In the genomic region with DNA sequence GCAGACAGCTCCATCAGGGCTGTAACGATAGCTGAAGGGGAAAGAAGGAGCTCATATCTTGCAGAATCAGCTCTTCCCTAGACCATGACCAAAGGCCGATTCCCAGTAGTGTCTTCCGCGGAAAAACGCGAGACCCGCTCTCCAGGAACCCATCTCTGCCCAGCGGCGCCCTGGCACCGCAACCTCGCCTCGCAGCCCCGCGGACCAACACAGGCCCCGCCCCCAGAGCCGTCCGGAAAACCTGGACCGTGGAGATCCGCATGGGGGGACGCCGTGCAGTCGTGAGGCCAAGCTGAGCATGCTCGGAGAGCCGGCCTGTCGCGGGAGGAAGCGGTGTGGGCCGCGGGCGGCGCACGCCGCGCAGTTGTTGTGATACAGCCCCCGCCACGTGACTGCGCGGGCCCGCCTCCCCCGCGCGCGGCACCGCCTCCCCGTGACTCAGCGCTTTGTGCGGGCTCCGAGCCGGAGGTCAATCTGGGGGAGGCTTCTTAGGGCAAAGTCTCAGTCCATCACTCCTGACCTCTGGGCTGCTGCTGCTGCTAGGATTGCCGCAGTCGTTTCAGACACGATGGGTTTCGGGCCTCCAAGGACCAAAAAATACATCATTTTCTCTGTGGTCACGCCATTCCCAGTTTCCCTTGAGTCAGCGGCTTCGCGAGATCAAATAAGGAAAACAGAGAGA, we compare ENCODE assay signal across 1 cellular context.
TF ChIP-seq lines count a peak whose summit lies in the region.

No MANE protein-coding gene starts in this region.

TF ChIP-seq in K562, 482 proteins besides CTCF, POLR2A, EP300 and RAD21 (continued from another document and continues in another):
- no peak for TF ChIP-seq ZNF23 (CRISPR knock-in tag; IDR thresholded peaks at IDR 0.05)
- no peak for TF ChIP-seq STAT5A (IDR thresholded peaks at IDR 0.05; ENCODE audit: borderline replicate concordance, low read length)
- no peak for TF ChIP-seq ZNF707 (CRISPR knock-in tag; conservative IDR thresholded peaks at IDR 0.05)
- no peak for TF ChIP-seq ZNF165 (CRISPR knock-in tag; IDR thresholded peaks at IDR 0.05; ENCODE audit: borderline replicate concordance)
- no peak for TF ChIP-seq TAF1 (IDR thresholded peaks at IDR 0.05; ENCODE audit: control insufficient read depth, extremely low read depth, insufficient read depth, low read length, severe bottlenecking)
- no peak for TF ChIP-seq NFATC3 (IDR thresholded peaks at IDR 0.05)
- TF ChIP-seq C11orf30 (IDR thresholded peaks at IDR 0.05; ENCODE audit: low read depth): peak; percentile 97
- no peak for TF ChIP-seq ZNF124 (CRISPR knock-in tag; IDR thresholded peaks at IDR 0.05)
- TF ChIP-seq ZNF324 (CRISPR knock-in tag; IDR thresholded peaks at IDR 0.05): no peak
- no peak for TF ChIP-seq MCM2 (IDR thresholded peaks at IDR 0.05; ENCODE audit: low read depth)
- TF ChIP-seq ZNF217 (CRISPR knock-in tag; IDR thresholded peaks at IDR 0.05): no peak
- TF ChIP-seq ID3 (CRISPR knock-in tag; IDR thresholded peaks at IDR 0.05): no peak
- peak; percentile 39; the same call in 1 of the 2 replicates for TF ChIP-seq ID3 (tag; IDR thresholded peaks at IDR 0.05)
- TF ChIP-seq KDM5B (IDR thresholded peaks at IDR 0.05; ENCODE audit: insufficient replicate concordance, low read depth, low read length): no peak
- peak; percentile 98 for TF ChIP-seq CXXC5 (CRISPR knock-in tag; IDR thresholded peaks at IDR 0.05)
- peak; percentile 66 for TF ChIP-seq SMAD1 (IDR thresholded peaks at IDR 0.05; ENCODE audit: low read depth, low read length, partially characterized antibody)
- TF ChIP-seq, protein P1, sequence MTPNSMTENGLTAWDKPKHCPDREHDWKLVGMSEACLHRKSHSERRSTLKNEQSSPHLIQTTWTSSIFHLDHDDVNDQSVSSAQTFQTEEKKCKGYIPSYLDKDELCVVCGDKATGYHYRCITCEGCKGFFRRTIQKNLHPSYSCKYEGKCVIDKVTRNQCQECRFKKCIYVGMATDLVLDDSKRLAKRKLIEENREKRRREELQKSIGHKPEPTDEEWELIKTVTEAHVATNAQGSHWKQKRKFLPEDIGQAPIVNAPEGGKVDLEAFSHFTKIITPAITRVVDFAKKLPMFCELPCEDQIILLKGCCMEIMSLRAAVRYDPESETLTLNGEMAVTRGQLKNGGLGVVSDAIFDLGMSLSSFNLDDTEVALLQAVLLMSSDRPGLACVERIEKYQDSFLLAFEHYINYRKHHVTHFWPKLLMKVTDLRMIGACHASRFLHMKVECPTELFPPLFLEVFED (CRISPR knock-in tag; conservative IDR thresholded peaks at IDR 0.05): no peak
- peak; percentile 100 for TF ChIP-seq USF1 (CRISPR knock-in tag; IDR thresholded peaks at IDR 0.05)
- TF ChIP-seq HES1 (IDR thresholded peaks at IDR 0.05; ENCODE audit: low read depth): peak; percentile 94
- peak; percentile 58 for TF ChIP-seq RBM25 (IDR thresholded peaks at IDR 0.05; ENCODE audit: low read depth, low read length, severe bottlenecking)
- TF ChIP-seq, protein P2, sequence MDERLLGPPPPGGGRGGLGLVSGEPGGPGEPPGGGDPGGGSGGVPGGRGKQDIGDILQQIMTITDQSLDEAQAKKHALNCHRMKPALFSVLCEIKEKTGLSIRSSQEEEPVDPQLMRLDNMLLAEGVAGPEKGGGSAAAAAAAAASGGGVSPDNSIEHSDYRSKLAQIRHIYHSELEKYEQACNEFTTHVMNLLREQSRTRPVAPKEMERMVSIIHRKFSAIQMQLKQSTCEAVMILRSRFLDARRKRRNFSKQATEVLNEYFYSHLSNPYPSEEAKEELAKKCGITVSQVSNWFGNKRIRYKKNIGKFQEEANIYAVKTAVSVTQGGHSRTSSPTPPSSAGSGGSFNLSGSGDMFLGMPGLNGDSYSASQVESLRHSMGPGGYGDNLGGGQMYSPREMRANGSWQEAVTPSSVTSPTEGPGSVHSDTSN (CRISPR knock-in tag; IDR thresholded peaks at IDR 0.05; ENCODE audit: low read depth): no peak
- TF ChIP-seq, protein P2 (tag; conservative IDR thresholded peaks at IDR 0.05; ENCODE audit: low read depth): no peak
- TF ChIP-seq, protein P3, sequence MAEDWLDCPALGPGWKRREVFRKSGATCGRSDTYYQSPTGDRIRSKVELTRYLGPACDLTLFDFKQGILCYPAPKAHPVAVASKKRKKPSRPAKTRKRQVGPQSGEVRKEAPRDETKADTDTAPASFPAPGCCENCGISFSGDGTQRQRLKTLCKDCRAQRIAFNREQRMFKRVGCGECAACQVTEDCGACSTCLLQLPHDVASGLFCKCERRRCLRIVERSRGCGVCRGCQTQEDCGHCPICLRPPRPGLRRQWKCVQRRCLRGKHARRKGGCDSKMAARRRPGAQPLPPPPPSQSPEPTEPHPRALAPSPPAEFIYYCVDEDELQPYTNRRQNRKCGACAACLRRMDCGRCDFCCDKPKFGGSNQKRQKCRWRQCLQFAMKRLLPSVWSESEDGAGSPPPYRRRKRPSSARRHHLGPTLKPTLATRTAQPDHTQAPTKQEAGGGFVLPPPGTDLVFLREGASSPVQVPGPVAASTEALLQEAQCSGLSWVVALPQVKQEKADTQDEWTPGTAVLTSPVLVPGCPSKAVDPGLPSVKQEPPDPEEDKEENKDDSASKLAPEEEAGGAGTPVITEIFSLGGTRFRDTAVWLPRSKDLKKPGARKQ (CRISPR knock-in tag; IDR thresholded peaks at IDR 0.05): no peak
- no peak for TF ChIP-seq ZNF717 (CRISPR knock-in tag; IDR thresholded peaks at IDR 0.05)
- no peak for TF ChIP-seq SIRT6 (IDR thresholded peaks at IDR 0.05; ENCODE audit: low read depth, low read length)
- no peak for TF ChIP-seq SRSF9 (IDR thresholded peaks at IDR 0.05; ENCODE audit: borderline replicate concordance, low read depth, low read length)
- no peak for TF ChIP-seq ZNF507 (tag; conservative IDR thresholded peaks at IDR 0.05)
- no peak for TF ChIP-seq ZNF75A (CRISPR knock-in tag; IDR thresholded peaks at IDR 0.05)
- TF ChIP-seq ESRRA (IDR thresholded peaks at IDR 0.05; ENCODE audit: borderline replicate concordance, low read depth): peak; percentile 89
- no peak for TF ChIP-seq POLR3G (IDR thresholded peaks at IDR 0.05; ENCODE audit: extremely low read depth, insufficient read length, insufficient replicate concordance)
- TF ChIP-seq MIER1 (IDR thresholded peaks at IDR 0.05; ENCODE audit: low read depth): peak; percentile 23; the same call in 1 of the 2 replicates
- TF ChIP-seq BCL6 (CRISPR knock-in tag; IDR thresholded peaks at IDR 0.05): no peak
- TF ChIP-seq, protein P4, sequence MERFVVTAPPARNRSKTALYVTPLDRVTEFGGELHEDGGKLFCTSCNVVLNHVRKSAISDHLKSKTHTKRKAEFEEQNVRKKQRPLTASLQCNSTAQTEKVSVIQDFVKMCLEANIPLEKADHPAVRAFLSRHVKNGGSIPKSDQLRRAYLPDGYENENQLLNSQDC (CRISPR knock-in tag; IDR thresholded peaks at IDR 0.05): no peak
- TF ChIP-seq HSF4 (CRISPR knock-in tag; IDR thresholded peaks at IDR 0.05; ENCODE audit: borderline replicate concordance): no peak
- no peak for TF ChIP-seq KAT7 (CRISPR knock-in tag; IDR thresholded peaks at IDR 0.05; ENCODE audit: borderline replicate concordance)
- no peak for TF ChIP-seq POLR2B (IDR thresholded peaks at IDR 0.05; ENCODE audit: low read depth, partially characterized antibody)
- TF ChIP-seq, protein P5, sequence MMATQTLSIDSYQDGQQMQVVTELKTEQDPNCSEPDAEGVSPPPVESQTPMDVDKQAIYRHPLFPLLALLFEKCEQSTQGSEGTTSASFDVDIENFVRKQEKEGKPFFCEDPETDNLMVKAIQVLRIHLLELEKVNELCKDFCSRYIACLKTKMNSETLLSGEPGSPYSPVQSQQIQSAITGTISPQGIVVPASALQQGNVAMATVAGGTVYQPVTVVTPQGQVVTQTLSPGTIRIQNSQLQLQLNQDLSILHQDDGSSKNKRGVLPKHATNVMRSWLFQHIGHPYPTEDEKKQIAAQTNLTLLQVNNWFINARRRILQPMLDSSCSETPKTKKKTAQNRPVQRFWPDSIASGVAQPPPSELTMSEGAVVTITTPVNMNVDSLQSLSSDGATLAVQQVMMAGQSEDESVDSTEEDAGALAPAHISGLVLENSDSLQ (IDR thresholded peaks at IDR 0.05): peak; percentile 63
- no peak for TF ChIP-seq MECOM (CRISPR knock-in tag; IDR thresholded peaks at IDR 0.05)
- TF ChIP-seq PTTG1 (tag; IDR thresholded peaks at IDR 0.05; ENCODE audit: low read depth): no peak
- TF ChIP-seq NBN (IDR thresholded peaks at IDR 0.05; ENCODE audit: low read depth): no peak
- TF ChIP-seq CBX8 (IDR thresholded peaks at IDR 0.05; ENCODE audit: borderline replicate concordance, extremely low read depth, low read depth, low read length, poor library complexity, severe bottlenecking): no peak
- TF ChIP-seq, protein P6, sequence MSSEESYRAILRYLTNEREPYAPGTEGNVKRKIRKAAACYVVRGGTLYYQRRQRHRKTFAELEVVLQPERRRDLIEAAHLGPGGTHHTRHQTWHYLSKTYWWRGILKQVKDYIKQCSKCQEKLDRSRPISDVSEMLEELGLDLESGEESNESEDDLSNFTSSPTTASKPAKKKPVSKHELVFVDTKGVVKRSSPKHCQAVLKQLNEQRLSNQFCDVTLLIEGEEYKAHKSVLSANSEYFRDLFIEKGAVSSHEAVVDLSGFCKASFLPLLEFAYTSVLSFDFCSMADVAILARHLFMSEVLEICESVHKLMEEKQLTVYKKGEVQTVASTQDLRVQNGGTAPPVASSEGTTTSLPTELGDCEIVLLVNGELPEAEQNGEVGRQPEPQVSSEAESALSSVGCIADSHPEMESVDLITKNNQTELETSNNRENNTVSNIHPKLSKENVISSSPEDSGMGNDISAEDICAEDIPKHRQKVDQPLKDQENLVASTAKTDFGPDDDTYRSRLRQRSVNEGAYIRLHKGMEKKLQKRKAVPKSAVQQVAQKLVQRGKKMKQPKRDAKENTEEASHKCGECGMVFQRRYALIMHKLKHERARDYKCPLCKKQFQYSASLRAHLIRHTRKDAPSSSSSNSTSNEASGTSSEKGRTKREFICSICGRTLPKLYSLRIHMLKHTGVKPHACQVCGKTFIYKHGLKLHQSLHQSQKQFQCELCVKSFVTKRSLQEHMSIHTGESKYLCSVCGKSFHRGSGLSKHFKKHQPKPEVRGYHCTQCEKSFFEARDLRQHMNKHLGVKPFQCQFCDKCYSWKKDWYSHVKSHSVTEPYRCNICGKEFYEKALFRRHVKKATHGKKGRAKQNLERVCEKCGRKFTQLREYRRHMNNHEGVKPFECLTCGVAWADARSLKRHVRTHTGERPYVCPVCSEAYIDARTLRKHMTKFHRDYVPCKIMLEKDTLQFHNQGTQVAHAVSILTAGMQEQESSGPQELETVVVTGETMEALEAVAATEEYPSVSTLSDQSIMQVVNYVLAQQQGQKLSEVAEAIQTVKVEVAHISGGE (CRISPR knock-in tag; IDR thresholded peaks at IDR 0.05): no peak; a peak in 1 of 6 replicates
- TF ChIP-seq KLF13 (tag; IDR thresholded peaks at IDR 0.05; ENCODE audit: borderline replicate concordance, low read depth): peak; percentile 92
- peak in 1 of 2 experiments; percentile 61; a peak in 2 of 4 replicates for TF ChIP-seq TBL1XR1 (IDR thresholded peaks at IDR 0.05; ENCODE audit: low read length in 2 of 2)
- TF ChIP-seq, protein P7, sequence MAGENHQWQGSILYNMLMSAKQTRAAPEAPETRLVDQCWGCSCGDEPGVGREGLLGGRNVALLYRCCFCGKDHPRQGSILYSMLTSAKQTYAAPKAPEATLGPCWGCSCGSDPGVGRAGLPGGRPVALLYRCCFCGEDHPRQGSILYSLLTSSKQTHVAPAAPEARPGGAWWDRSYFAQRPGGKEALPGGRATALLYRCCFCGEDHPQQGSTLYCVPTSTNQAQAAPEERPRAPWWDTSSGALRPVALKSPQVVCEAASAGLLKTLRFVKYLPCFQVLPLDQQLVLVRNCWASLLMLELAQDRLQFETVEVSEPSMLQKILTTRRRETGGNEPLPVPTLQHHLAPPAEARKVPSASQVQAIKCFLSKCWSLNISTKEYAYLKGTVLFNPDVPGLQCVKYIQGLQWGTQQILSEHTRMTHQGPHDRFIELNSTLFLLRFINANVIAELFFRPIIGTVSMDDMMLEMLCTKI (IDR thresholded peaks at IDR 0.05; ENCODE audit: partially characterized antibody): no peak
- peak; percentile 84 for TF ChIP-seq EP400 (IDR thresholded peaks at IDR 0.05)
- TF ChIP-seq RBM14 (IDR thresholded peaks at IDR 0.05; ENCODE audit: borderline replicate concordance, insufficient read depth, low read depth, low read length): no peak
- no peak for TF ChIP-seq ZNF274 (IDR thresholded peaks at IDR 0.05; ENCODE audit: borderline replicate concordance, low read depth, low read length)
- no peak for TF ChIP-seq SNRNP70 (optimal IDR thresholded peaks at IDR 0.05; ENCODE audit: low read depth, low read length)
- TF ChIP-seq ETV1 (tag; conservative IDR thresholded peaks at IDR 0.05; ENCODE audit: low read depth): no peak; the same call in none of the 2 replicates
- TF ChIP-seq L3MBTL2 (IDR thresholded peaks at IDR 0.05): peak; percentile 89
- no peak for TF ChIP-seq PYGO2 (tag; IDR thresholded peaks at IDR 0.05)
- TF ChIP-seq MAFG (tag; conservative IDR thresholded peaks at IDR 0.05): peak; percentile 98
- no peak for TF ChIP-seq NCOA2 (IDR thresholded peaks at IDR 0.05; ENCODE audit: partially characterized antibody in 2 of 2)
- no peak for TF ChIP-seq SMAD3 (CRISPR knock-in tag; conservative IDR thresholded peaks at IDR 0.05)
- TF ChIP-seq PHTF2 (CRISPR knock-in tag; IDR thresholded peaks at IDR 0.05): no peak
- no peak for TF ChIP-seq ZNF699 (CRISPR knock-in tag; IDR thresholded peaks at IDR 0.05; ENCODE audit: insufficient replicate concordance)
- peak; percentile 78 for TF ChIP-seq MAFF (IDR thresholded peaks at IDR 0.05; ENCODE audit: low read length)
- TF ChIP-seq THRAP3 (IDR thresholded peaks at IDR 0.05; ENCODE audit: borderline replicate concordance): no peak
